Comparison of ENCODE assay signal across 21 cellular contexts in genomic region chr5:74477082-74477453, GRCh38.
"Had no signal": no experiment of that assay in that cellular context is flagged by ENCODE, and none has a peak within 500 bp of the region (broad histone marks: within the 10 kb centered on the region; RNA-seq: fewer than 3 reads in every experiment).

No MANE protein-coding gene starts in this region.

- H3K4me3 ChIP-seq: heart left ventricle, psoas muscle, spleen, thoracic aorta, transverse colon had no signal

- H3K36me3 Mint-ChIP-seq: naive thymus-derived CD4-positive, alpha-beta T cell; stimulated activated memory B cell treated with anti-CD40 and anti-IgM and Interleukin-4, amounts not matched to agents 10 μg/mL and 1 μg/mL and 100 μg/mL, for 72 hours had no signal

- H3K9me3 ChIP-seq: heart left ventricle, neutrophil, psoas muscle, spleen, thoracic aorta, transverse colon had no signal

- H3K4me1 ChIP-seq: psoas muscle, spleen, transverse colon had no signal

- ATAC-seq: esophagus mucosa; heart left ventricle; naive thymus-derived CD4-positive, alpha-beta T cell; psoas muscle; sciatic nerve; stimulated activated memory B cell treated with anti-CD40 and anti-IgM and Interleukin-4, amounts not matched to agents 10 μg/mL and 1 μg/mL and 100 μg/mL, for 72 hours had no signal

- H3K36me3 ChIP-seq: heart left ventricle, neutrophil, spleen, thoracic aorta, transverse colon had no signal

- H3K27ac Mint-ChIP-seq: naive thymus-derived CD4-positive, alpha-beta T cell; stimulated activated memory B cell treated with anti-CD40 and anti-IgM and Interleukin-4, amounts not matched to agents 10 μg/mL and 1 μg/mL and 100 μg/mL, for 72 hours; stimulated activated naive CD8-positive, alpha-beta T cell treated with anti-CD3 and anti-CD28 coated beads, Interleukin-15, Interleukin-2, amounts not matched to agents 100 ng/mL and 50 ng/mL, for 24 hours had no signal

- H3K4me3 Mint-ChIP-seq: naive thymus-derived CD4-positive, alpha-beta T cell; nephron progenitor cell; stimulated activated memory B cell treated with anti-CD40 and anti-IgM and Interleukin-4, amounts not matched to agents 10 μg/mL and 1 μg/mL and 100 μg/mL, for 72 hours; stimulated activated naive CD8-positive, alpha-beta T cell treated with anti-CD3 and anti-CD28 coated beads, Interleukin-15, Interleukin-2, amounts not matched to agents 100 ng/mL and 50 ng/mL, for 24 hours had no signal

- H3K27ac ChIP-seq: heart left ventricle, neutrophil, psoas muscle, spleen, thoracic aorta, transverse colon had no signal

- FAIRE-seq: endometrium, frontal cortex had no signal

- H3K27me3 ChIP-seq: neutrophil, transverse colon had no signal

- H3K9me3 Mint-ChIP-seq: naive thymus-derived CD4-positive, alpha-beta T cell; nephron progenitor cell; stimulated activated memory B cell treated with anti-CD40 and anti-IgM and Interleukin-4, amounts not matched to agents 10 μg/mL and 1 μg/mL and 100 μg/mL, for 72 hours; stimulated activated naive CD8-positive, alpha-beta T cell treated with anti-CD3 and anti-CD28 coated beads, Interleukin-15, Interleukin-2, amounts not matched to agents 100 ng/mL and 50 ng/mL, for 24 hours had no signal

- DNase-seq: effector memory CD4-positive, alpha-beta T cell; heart left ventricle; hippocampal formation; mesendoderm; naive thymus-derived CD4-positive, alpha-beta T cell; nephron progenitor cell; psoas muscle; retina; spleen; stimulated activated CD4-positive, alpha-beta T cell treated with anti-CD3 and anti-CD28 coated beads, Interleukin-15, amount 100 ng/mL, for 24 hours; stimulated activated CD4-positive, alpha-beta T cell treated with anti-CD3 and anti-CD28 coated beads, Interleukin-1b, Interleukin-23, amount 100 ng/mL, for 48 hours; stimulated activated CD4-positive, alpha-beta T cell treated with anti-CD3 and anti-CD28 coated beads, Interleukin-4, amount 100 ng/mL, for 24 hours; transverse colon had no signal

- H3K4me1 Mint-ChIP-seq: naive thymus-derived CD4-positive, alpha-beta T cell had no signal
